ENCODE assay signal across 9 cellular contexts in genomic region chrX:17082831-17083230, GRCh38.
DNase-seq lines count a peak whose midpoint lies in the region; TF ChIP-seq lines count a peak whose summit lies in the region.
"Had no signal": no experiment of that assay in that cellular context is flagged by ENCODE, and none has a peak within 500 bp of the region (broad histone marks: within the 10 kb centered on the region; RNA-seq: fewer than 3 reads in every experiment).

No MANE protein-coding gene starts in this region.

- no peaks in the 10 kb centered on the region for H3K9me3 ChIP-seq in WERI-Rb-1 (ENCODE audit: severe bottlenecking)
- H3K9me3 ChIP-seq: vagina had no signal

- H3K4me3 ChIP-seq in WERI-Rb-1 (ENCODE audit: low read depth, low read length) = no peak overlapping the region
- H3K4me3 ChIP-seq: vagina had no signal

- DNase-seq in NCI-H146 (lab: John Stamatoyannopoulos, UW) = peak; percentile 37
- peak; percentile 8 for DNase-seq in WERI-Rb-1
- DNase-seq in lung microvascular endothelial cell (ENCODE audit: low read depth in 2 of 2) = peak; percentile 10 to 45
- no peak for DNase-seq in amygdala (lab: John Stamatoyannopoulos, UW)
- no peak for DNase-seq in OCI-M2 (lab: John Stamatoyannopoulos, UW; ENCODE audit: unreplicated experiment)
- DNase-seq in GDM1 (lab: John Stamatoyannopoulos, UW) = no peak
- DNase-seq in NCI-H187 treated with DMSO at 0.1 percent for 48 hours (lab: John Stamatoyannopoulos, UW) = no peak

- peaks cover 6% of the 10 kb centered on the region for H3K27me3 ChIP-seq in WERI-Rb-1 (ENCODE audit: insufficient read depth, low read depth, severe bottlenecking)
- H3K27me3 ChIP-seq: vagina had no signal

- no peak overlapping the region for H3K27ac ChIP-seq in WERI-Rb-1
- H3K27ac ChIP-seq: vagina had no signal

- TF ChIP-seq CTCF in GM12873 (IDR thresholded peaks at IDR 0.05; ENCODE audit: insufficient read depth, low read depth, low read length, missing control alignments) (peak; percentile 8), WERI-Rb-1 (IDR thresholded peaks at IDR 0.05; ENCODE audit: low read depth, low read length) (no peak)

- no peaks in the 10 kb centered on the region for H3K36me3 ChIP-seq in WERI-Rb-1
- H3K36me3 ChIP-seq: vagina had no signal

Comparison
In these comparisons a context has a peak if more than half of its experiments do, and no peak if none do; other contexts are left out.
1. DNase-seq: peak in NCI-H146 (single experiment), WERI-Rb-1 (single experiment) and lung microvascular endothelial cell (2 of 2); none in amygdala (0 of 56), OCI-M2 (single experiment), GDM1 (single experiment) and NCI-H187 treated with DMSO at 0.1 percent for 48 hours (single experiment).